15 cellular contexts compared by ENCODE assay signal in the genomic region with DNA sequence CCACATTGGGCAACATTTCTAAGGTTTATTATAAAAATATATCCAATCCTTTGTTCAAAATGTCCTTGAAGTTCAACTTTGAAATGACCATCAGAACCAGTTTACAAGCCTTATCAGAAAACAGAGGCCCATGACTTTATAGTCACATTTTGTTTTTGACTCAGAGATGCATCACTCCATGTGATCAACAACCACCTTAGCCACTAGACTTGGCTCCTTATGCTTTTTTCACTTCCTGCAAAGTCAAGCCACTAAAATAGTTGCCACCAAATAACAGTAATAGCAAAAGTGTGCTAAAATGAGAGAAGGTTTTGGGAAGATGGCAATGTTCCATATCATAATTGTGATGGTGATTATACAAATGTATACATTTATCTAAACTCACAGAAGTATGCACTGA.
"Had no signal": no experiment of that assay in that cellular context is flagged by ENCODE, and none has a peak within 500 bp of the region (broad histone marks: within the 10 kb centered on the region; RNA-seq: fewer than 3 reads in every experiment).

No MANE protein-coding gene starts in this region.

- ATAC-seq: heart right ventricle, mucosa of descending colon had no signal

- DNase-seq: activated CD4-positive, alpha-beta T cell treated with anti-CD3 and anti-CD28 coated beads, Interleukin-2, amount 50 U/mL, for 1 hour; activated CD8-positive, alpha-beta memory T cell treated with anti-CD3 and anti-CD28 coated beads, Interleukin-2, amount 50 U/mL, for 48 hours; activated gamma-delta T cell treated with Interleukin-2 at 50 U/mL for 16 hours; adrenal gland; effector CD8-positive, alpha-beta T cell; heart right ventricle; mesenchymal stem cell; mucosa of descending colon; naive B cell; stimulated activated CD4-positive, alpha-beta T cell treated with anti-CD3 and anti-CD28 coated beads, Interleukin-2, amount 100 ng/mL, for 24 hours; T1000 had no signal

- H3K4me3 ChIP-seq: adrenal gland, cardiac muscle cell, esophagus muscularis mucosa, heart right ventricle, mucosa of descending colon, right atrium auricular region, thoracic aorta had no signal
